18 cellular contexts compared by ENCODE assay signal in genomic region chr20:38999217-38999616, GRCh38. TPM values are rescaled to one million over a fixed set of nuclear protein-coding genes. Genes with fewer than 3 reads are reported as not detected.
DNase-seq lines count a peak whose midpoint lies in the region; ATAC-seq and TF ChIP-seq lines count a peak whose summit lies in the region.
"Had no signal": no experiment of that assay in that cellular context is flagged by ENCODE, and none has a peak within 500 bp of the region (broad histone marks: within the 10 kb centered on the region; RNA-seq: fewer than 3 reads in every experiment).

No MANE protein-coding gene starts in this region.

- H4K91ac ChIP-seq in H9 (ENCODE audit: insufficient read length, low read depth, low read length): no peak overlapping the region

- H2BK20ac ChIP-seq in H9 (ENCODE audit: low read depth, low read length, poor library complexity, severe bottlenecking): no peak overlapping the region

- no peak overlapping the region for H3K18ac ChIP-seq in H9 (ENCODE audit: insufficient read length, low read depth, low read length)

- ATAC-seq in activated CD8-positive, alpha-beta T cell treated with anti-CD3 and anti-CD28 coated beads, Interleukin-2, amount 10 ng/mL, durations not matched to agents 7 days and 5 days: no peak
- ATAC-seq in central memory CD8-positive, alpha-beta T cell (replicated peaks; ENCODE audit: extremely low read depth, poor library complexity, severe bottlenecking): no peak
- ATAC-seq: A549, GM23338, K562 had no signal

- no peaks in the 10 kb centered on the region for H3K79me2 ChIP-seq in H9 (ENCODE audit: insufficient read depth, low read length)

- peaks cover 86% of the 10 kb centered on the region for H3K36me3 Mint-ChIP-seq in activated T-cell treated with anti-CD3 and anti-CD28 coated beads, Interleukin-2, amount 50 U/mL, for 24 hours (ENCODE audit: low read depth)
- peaks cover 20 to 65% (median 47%) of the 10 kb centered on the region in 3 experiments; a peak in 6 of 7 replicates for H3K36me3 Mint-ChIP-seq in H9 (ENCODE audit: insufficient read depth in 1 of 3, low read depth in 3 of 3)
- peaks cover 48% of the 10 kb centered on the region for H3K36me3 Mint-ChIP-seq in activated CD8-positive, alpha-beta T cell treated with anti-CD3 and anti-CD28 coated beads, Interleukin-2, amount 10 ng/mL, durations not matched to agents 7 days and 5 days (ENCODE audit: low read depth)
- peaks cover 15% of the 10 kb centered on the region for H3K36me3 Mint-ChIP-seq in central memory CD8-positive, alpha-beta T cell (ENCODE audit: insufficient read depth)
- H3K36me3 Mint-ChIP-seq in nephron progenitor cell (ENCODE audit: low read depth): peaks cover 63% of the 10 kb centered on the region

- peaks cover 41% of the 10 kb centered on the region for H3K4me1 Mint-ChIP-seq in activated T-cell treated with anti-CD3 and anti-CD28 coated beads, Interleukin-2, amount 50 U/mL, for 24 hours (ENCODE audit: low read depth)
- H3K4me1 Mint-ChIP-seq in H9 (peaks cover 2 to 3% of the 10 kb centered on the region in 2 experiments; a peak in 1 of 4 replicates), nephron progenitor cell (no peaks in the 10 kb centered on the region)
- H3K4me1 Mint-ChIP-seq in activated CD8-positive, alpha-beta T cell treated with anti-CD3 and anti-CD28 coated beads, Interleukin-2, amount 10 ng/mL, durations not matched to agents 7 days and 5 days (ENCODE audit: low read depth): peaks cover 26% of the 10 kb centered on the region
- H3K4me1 Mint-ChIP-seq in central memory CD8-positive, alpha-beta T cell: peaks cover 17% of the 10 kb centered on the region
- H3K4me1 Mint-ChIP-seq: GM23338 had no signal

- no peak overlapping the region for H2BK12ac ChIP-seq in H9 (ENCODE audit: insufficient read length, low read depth, low read length)

- no peaks in the 10 kb centered on the region for H3K27me3 Mint-ChIP-seq in activated T-cell treated with anti-CD3 and anti-CD28 coated beads, Interleukin-2, amount 50 U/mL, for 24 hours
- H3K27me3 Mint-ChIP-seq in H9 (ENCODE audit: low read depth) (no peaks in the 10 kb centered on the region), nephron progenitor cell (ENCODE audit: low read depth, poor library complexity) (no peaks in the 10 kb centered on the region)
- H3K27me3 Mint-ChIP-seq in activated CD8-positive, alpha-beta T cell treated with anti-CD3 and anti-CD28 coated beads, Interleukin-2, amount 10 ng/mL, durations not matched to agents 7 days and 5 days (ENCODE audit: low read depth): no peaks in the 10 kb centered on the region
- no peaks in the 10 kb centered on the region for H3K27me3 Mint-ChIP-seq in central memory CD8-positive, alpha-beta T cell

- no CpG with 5 or more reads among the region's 3 CpGs for WGBS in H9 (ENCODE audit: extremely low coverage, insufficient read length, low lambda C conversion rate)

- no peaks in the 10 kb centered on the region for H4K20me1 ChIP-seq in H9 (ENCODE audit: control insufficient read depth, insufficient read depth, insufficient read length)

- H3K14ac ChIP-seq in H9 (ENCODE audit: insufficient read depth, low read length): no peak overlapping the region

- no peak overlapping the region for H2BK5ac ChIP-seq in H9 (ENCODE audit: insufficient read length, low read length)

- no peaks in the 10 kb centered on the region for H3K79me1 ChIP-seq in H9 (ENCODE audit: insufficient read depth, low read depth, low read length, poor library complexity, severe bottlenecking)

- CTCF ChIA-PET in activated CD8-positive, alpha-beta T cell treated with anti-CD3 and anti-CD28 coated beads, Interleukin-2, amount 10 ng/mL, durations not matched to agents 7 days and 5 days (lab: Charles Lee): interaction anchor here (0.8 to 3.6 kb wide), 3 partner anchors 13 to 73 kb away, joined by 3 to 22 read pairs (median 4); partner anchors contain the start of gene FAM83D

- no peak overlapping the region for H3K4me2 ChIP-seq in H9 (ENCODE audit: insufficient read depth, insufficient read length, low read length)
- H3K4me2 ChIP-seq: A549; BLaER1 treated with 17β-estradiol and CSF1 and Interleukin-3, amounts not matched to agents 10 nM and 100 nM; GM23338 had no signal

- no peak overlapping the region for H2BK120ac ChIP-seq in H9 (ENCODE audit: low read depth, low read length, poor library complexity, severe bottlenecking)

- no peak overlapping the region for H2BK15ac ChIP-seq in H9 (ENCODE audit: low read depth, low read length)

- H3K9me3 Mint-ChIP-seq in activated T-cell treated with anti-CD3 and anti-CD28 coated beads, Interleukin-2, amount 50 U/mL, for 24 hours: no peaks in the 10 kb centered on the region
- H3K9me3 Mint-ChIP-seq in H9 (no peaks in the 10 kb centered on the region), nephron progenitor cell (no peaks in the 10 kb centered on the region)
- H3K9me3 Mint-ChIP-seq in activated CD8-positive, alpha-beta T cell treated with anti-CD3 and anti-CD28 coated beads, Interleukin-2, amount 10 ng/mL, durations not matched to agents 7 days and 5 days (ENCODE audit: insufficient read depth): no peaks in the 10 kb centered on the region
- H3K9me3 Mint-ChIP-seq in central memory CD8-positive, alpha-beta T cell: no peaks in the 10 kb centered on the region
- H3K9me3 Mint-ChIP-seq: GM23338 had no signal

- H2AFZ ChIP-seq in H9 (ENCODE audit: low read length): no peak overlapping the region
- H2AFZ ChIP-seq: GM23338 had no signal

- DNase-seq in activated T-cell treated with anti-CD3 and anti-CD28 coated beads, Interleukin-2, amount 50 U/mL, for 24 hours: no peak
- DNase-seq in activated T-cell treated with anti-CD3 and anti-CD28 coated beads, Interleukin-2, amount 50 U/mL, for 48 hours: no peak
- DNase-seq in H9 (no peak), GM19238 (ENCODE audit: insufficient read length, low spot score) (no peak), nephron progenitor cell (no peak)
- no peak for DNase-seq in activated CD8-positive, alpha-beta T cell treated with anti-CD3 and anti-CD28 coated beads, Interleukin-2, amount 10 ng/mL, durations not matched to agents 7 days and 5 days
- DNase-seq in central memory CD8-positive, alpha-beta T cell (ENCODE audit: low spot score in 2 of 2): no peak
- DNase-seq in activated effector memory CD4-positive, alpha-beta T cell treated with anti-CD3 and anti-CD28 coated beads, Interleukin-2, amount 50 U/mL, for 16 hours: no peak
- DNase-seq: DMS 273 treated with DMSO at 0.1 percent for 48 hours, GDM1, NCI-H1417 treated with DMSO at 0.1 percent for 48 hours, NCI-H1930, NCI-H2171 treated with DMSO at 0.1 percent for 48 hours, NCI-H446 treated with DMSO at 0.1 percent for 48 hours had no signal

- no peak overlapping the region for H3K4ac ChIP-seq in H9 (ENCODE audit: low read depth, low read length)

- no peak overlapping the region for H4K5ac ChIP-seq in H9 (ENCODE audit: insufficient read length, low read depth, low read length)

- H3T11ph ChIP-seq in H9 (ENCODE audit: low read length): no peak overlapping the region

- H3K4me1 ChIP-seq in H9 (ENCODE audit: insufficient read depth, low read length): no peaks in the 10 kb centered on the region
- H3K4me1 ChIP-seq: A549 had no signal

- H3K9me3 ChIP-seq in H9 (ENCODE audit: control insufficient read depth, low read depth, low read length): no peaks in the 10 kb centered on the region
- H3K9me3 ChIP-seq: A549; BLaER1 treated with 17β-estradiol and CSF1 and Interleukin-3, amounts not matched to agents 10 nM and 100 nM had no signal

- H3K23ac ChIP-seq in H9 (ENCODE audit: insufficient read length, low read depth, low read length): no peak overlapping the region

- H3K27ac ChIP-seq in H9 (ENCODE audit: insufficient read length, low read depth, low read length): no peak overlapping the region
- H3K27ac ChIP-seq: A549; BLaER1 treated with 17β-estradiol and CSF1 and Interleukin-3, amounts not matched to agents 10 nM and 100 nM had no signal

- H3K27me3 ChIP-seq in H9 (ENCODE audit: insufficient read depth, low read length): no peaks in the 10 kb centered on the region
- H3K27me3 ChIP-seq: BLaER1 treated with 17β-estradiol and CSF1 and Interleukin-3, amounts not matched to agents 10 nM and 100 nM had no signal

- no peak overlapping the region for H3K9ac ChIP-seq in H9 (ENCODE audit: extremely low read depth, insufficient read length, low read length)
- H3K9ac ChIP-seq: BLaER1 treated with 17β-estradiol and CSF1 and Interleukin-3, amounts not matched to agents 10 nM and 100 nM had no signal

- no peak overlapping the region for H3K56ac ChIP-seq in H9 (ENCODE audit: insufficient read length, low read depth, low read length)

- H3K4me3 Mint-ChIP-seq in activated T-cell treated with anti-CD3 and anti-CD28 coated beads, Interleukin-2, amount 50 U/mL, for 24 hours: no peak overlapping the region
- no peak overlapping the region for H3K4me3 Mint-ChIP-seq in H9
- no peak overlapping the region for H3K4me3 Mint-ChIP-seq in activated CD8-positive, alpha-beta T cell treated with anti-CD3 and anti-CD28 coated beads, Interleukin-2, amount 10 ng/mL, durations not matched to agents 7 days and 5 days
- H3K4me3 Mint-ChIP-seq in central memory CD8-positive, alpha-beta T cell: no peak overlapping the region
- H3K4me3 Mint-ChIP-seq in nephron progenitor cell: no peak overlapping the region
- H3K4me3 Mint-ChIP-seq: GM23338 had no signal

- no peak overlapping the region for H4K8ac ChIP-seq in H9 (replicated peaks; ENCODE audit: insufficient read length, low read depth, low read length)

- H3K27ac Mint-ChIP-seq in activated T-cell treated with anti-CD3 and anti-CD28 coated beads, Interleukin-2, amount 50 U/mL, for 24 hours: peak overlapping the region; percentile 10
- H3K27ac Mint-ChIP-seq in H9 (peak overlapping the region in 2 of 3 experiments; percentile 8 to 18; a peak in 4 of 7 replicates), nephron progenitor cell (no peak overlapping the region)
- peak overlapping the region; percentile 7 for H3K27ac Mint-ChIP-seq in activated CD8-positive, alpha-beta T cell treated with anti-CD3 and anti-CD28 coated beads, Interleukin-2, amount 10 ng/mL, durations not matched to agents 7 days and 5 days
- H3K27ac Mint-ChIP-seq in central memory CD8-positive, alpha-beta T cell (ENCODE audit: low read depth): peak overlapping the region; percentile 56
- H3K27ac Mint-ChIP-seq: GM23338 had no signal

- H2AK5ac ChIP-seq in H9 (ENCODE audit: insufficient read length, low read length): no peak overlapping the region

- H3K23me2 ChIP-seq in H9 (ENCODE audit: insufficient read length, low read depth, low read length, poor library complexity, severe bottlenecking): no peaks in the 10 kb centered on the region

- TF ChIP-seq CTCF in H9 (conservative IDR thresholded peaks at IDR 0.05): no peak
- TF ChIP-seq CTCF in nephron progenitor cell (IDR thresholded peaks at IDR 0.05): no peak

- POLR2A ChIA-PET in activated CD8-positive, alpha-beta T cell treated with anti-CD3 and anti-CD28 coated beads, Interleukin-2, amount 10 ng/mL, durations not matched to agents 7 days and 5 days (lab: Charles Lee): interaction anchor here (1.1 to 1.4 kb wide), 2 partner anchors 11 to 37 kb away, joined by 3 to 4 read pairs; partner anchors contain the start of gene DHX35

RNA-seq across cellular contexts. Expression of gene DHX35, which starts 37.1 kb away (rescaled TPM):
- 14.3 and 14.4 TPM in 2 replicates for total RNA-seq in H9 (2021)
- total RNA-seq in activated CD8-positive, alpha-beta T cell treated with anti-CD3 and anti-CD28 coated beads, Interleukin-2, amount 10 ng/mL, durations not matched to agents 7 days and 5 days: 10 to 100 TPM; 10.8 to 11.1 TPM
